In genomic region chr2:204274487-204274886, GRCh38 we compare ENCODE assay signal across 22 cellular contexts.
DNase-seq lines count a peak whose midpoint lies in the region; FAIRE-seq and TF ChIP-seq lines count a peak whose summit lies in the region.
"Had no signal": no experiment of that assay in that cellular context is flagged by ENCODE, and none has a peak within 500 bp of the region (broad histone marks: within the 10 kb centered on the region; RNA-seq: fewer than 3 reads in every experiment).

No MANE protein-coding gene starts in this region.

- no peaks in the 10 kb centered on the region for H3K27me3 Mint-ChIP-seq in chondrocyte (ENCODE audit: low read depth)

- peak; percentile 42 to 90 for DNase-seq in NCI-H524 (lab: John Stamatoyannopoulos, UW)
- no peak for DNase-seq in chondrocyte (ENCODE audit: low spot score)
- peak; percentile 59 for DNase-seq in superior temporal gyrus (ENCODE audit: extremely low spot score)
- DNase-seq in AG08396 (ENCODE audit: low spot score): no peak
- no peak for DNase-seq in HTR-8/SVneo (ENCODE audit: insufficient read length, low spot score)
- no peak for DNase-seq in COLO668 (lab: John Stamatoyannopoulos, UW; ENCODE audit: unreplicated experiment)
- DNase-seq: CD4-positive, CD25-positive, alpha-beta regulatory T cell; COR-L47; DND-41; IMR-90; NCI-H1105; NCI-H1694; NCI-H2081 treated with DMSO at 0.1 percent for 48 hours; NCI-H446 treated with DMSO at 0.1 percent for 48 hours; NK-92 treated with Interleukin-12 subunit alpha and Interleukin-12 subunit beta, amount 100 ng/mL, for 24 hours; Peyer's patch; SJCRH30; T-cell had no signal

- H3K9me3 Mint-ChIP-seq in chondrocyte (ENCODE audit: low read depth): peaks cover 7% of the 10 kb centered on the region

- no peaks in the 10 kb centered on the region for H3K27me3 ChIP-seq in layer of hippocampus (ENCODE audit: control insufficient read depth, insufficient read depth, low read length)
- H3K27me3 ChIP-seq: Peyer's patch, SJCRH30 had no signal

- H3K4me1 Mint-ChIP-seq in chondrocyte (ENCODE audit: low read depth): peaks cover 23% of the 10 kb centered on the region
- H3K4me1 Mint-ChIP-seq: CD4-positive, CD25-positive, alpha-beta regulatory T cell; T-cell had no signal

- peak overlapping the region; percentile 18 for H3K27ac Mint-ChIP-seq in chondrocyte (ENCODE audit: unreplicated experiment)
- H3K27ac Mint-ChIP-seq: CD4-positive, CD25-positive, alpha-beta regulatory T cell; T-cell had no signal

- no peak for TF ChIP-seq CTCF in chondrocyte (IDR thresholded peaks at IDR 0.05)

- H3K4me3 Mint-ChIP-seq in chondrocyte (ENCODE audit: unreplicated experiment): no peak overlapping the region
- H3K4me3 Mint-ChIP-seq: CD4-positive, CD25-positive, alpha-beta regulatory T cell; T-cell had no signal

- peaks cover 2% of the 10 kb centered on the region for H3K36me3 Mint-ChIP-seq in chondrocyte (ENCODE audit: low read depth)
- H3K36me3 Mint-ChIP-seq: CD4-positive, CD25-positive, alpha-beta regulatory T cell; T-cell had no signal

- no peak for FAIRE-seq in HTR-8/SVneo (lab: Jason Lieb, UNC)
- FAIRE-seq: GM12891, GM18507 had no signal

- H3K27ac ChIP-seq in layer of hippocampus (ENCODE audit: low read depth, low read length): peak overlapping the region; percentile 35
- H3K27ac ChIP-seq: KMS-11, Peyer's patch, SJCRH30 had no signal

Comparison
In these comparisons a context has a peak if more than half of its experiments do, and no peak if none do; other contexts are left out.
1. DNase-seq: peak in NCI-H524 (2 of 2) and superior temporal gyrus (single experiment); none in chondrocyte (single experiment), AG08396 (single experiment), HTR-8/SVneo (single experiment) and COLO668 (single experiment).